In genomic region chr12:12927211-12928079, GRCh38 we compare ENCODE assay signal across 8 cellular contexts. TPM values are rescaled to one million over a fixed set of nuclear protein-coding genes. Genes with fewer than 3 reads are reported as not detected.
DNase-seq lines count a peak whose midpoint lies in the region; ATAC-seq and TF ChIP-seq lines count a peak whose summit lies in the region.

No MANE protein-coding gene starts in this region.

- H3K36me3 ChIP-seq in ES-I3 (ENCODE audit: insufficient read depth, low read length), result no peaks in the 10 kb centered on the region
- peaks cover 7% of the 10 kb centered on the region for H3K36me3 ChIP-seq in left ventricle myocardium inferior
- no peaks in the 10 kb centered on the region for H3K36me3 ChIP-seq in skeletal muscle tissue (ENCODE audit: control insufficient read depth in 3 of 3, insufficient read depth in 3 of 3, low read length in 3 of 3)

- peak overlapping the region; percentile 70 for H3K27ac ChIP-seq in left ventricle myocardium inferior (replicated peaks)
- H3K27ac ChIP-seq in skeletal muscle tissue (ENCODE audit: low read depth, low read length), result no peak overlapping the region

- in situ Hi-C loops in G401 (cut with HindIII; ENCODE audit: low sequenced_read_pairs), result no loop called here

- H3K4me3 ChIP-seq in left ventricle myocardium inferior (peak overlapping the region; percentile 68), skeletal muscle tissue (ENCODE audit: low read length in 3 of 3) (peak overlapping the region in 2 of 3 donors; percentile 30 to 47)

- H3K4me1 ChIP-seq in ES-I3 (ENCODE audit: insufficient read depth, low read length), result 0 out of 2 replicates have a peak, but pooled peaks cover 3% of the 10 kb centered on the region
- H3K4me1 ChIP-seq in left ventricle myocardium inferior, result no peaks in the 10 kb centered on the region
- H3K4me1 ChIP-seq in skeletal muscle tissue (ENCODE audit: control insufficient read depth in 3 of 3, insufficient read depth in 3 of 3, low read length in 3 of 3), result peaks cover 0 to 5% (median 0%) of the 10 kb centered on the region in 3 donors

- DNase-seq in NCI-H2227 treated with DMSO at 0.1 percent for 48 hours (lab: John Stamatoyannopoulos, UW) (peak; percentile 14), left ventricle myocardium inferior (peak; percentile 66), globus pallidus (ENCODE audit: low spot score) (no peak), G401 (ENCODE audit: low spot score) (no peak)
- DNase-seq in activated naive CD4-positive, alpha-beta T cell treated with anti-CD3 and anti-CD28 coated beads, Interleukin-2, amount 50 U/mL, for 16 hours, result peak; percentile 58

- H3K9ac ChIP-seq in ES-I3 (ENCODE audit: low read depth, low read length) (peak overlapping the region; percentile 62), skeletal muscle tissue (ENCODE audit: low read depth in 1 of 3, low read length in 3 of 3) (peak overlapping the region in 1 of 3 donors; percentile 51)

- H3K9me3 ChIP-seq in ES-I3 (ENCODE audit: control insufficient read depth, insufficient read depth, low read length) (peaks cover 4% of the 10 kb centered on the region; the same call in 1 of the 2 replicates), left ventricle myocardium inferior (replicated peaks) (peaks cover 4% of the 10 kb centered on the region), skeletal muscle tissue (ENCODE audit: control insufficient read depth in 3 of 3, low read length in 3 of 3) (peaks cover 0 to 3% (median 0%) of the 10 kb centered on the region in 3 donors)

- H3K27me3 ChIP-seq in left ventricle myocardium inferior (ENCODE audit: low read depth) (no peaks in the 10 kb centered on the region), skeletal muscle tissue (ENCODE audit: control insufficient read depth in 3 of 3, insufficient read depth in 3 of 3, low read length in 3 of 3) (peaks cover 0 to 8% (median 2%) of the 10 kb centered on the region in 3 donors)

- no peak for TF ChIP-seq CTCF in left ventricle myocardium inferior (IDR thresholded peaks at IDR 0.05; ENCODE audit: borderline replicate concordance)

- ATAC-seq in HG02852 (IDR thresholded peaks at IDR 0.05; ENCODE audit: unreplicated experiment), result no peak

- intact Hi-C loops in left ventricle myocardium inferior (cut with micrococcal nuclease), result no loop called here

RNA-seq across cellular contexts. Expression of gene GPRC5D, which starts 24.5 kb away (rescaled TPM):
- total RNA-seq in left ventricle myocardium inferior (not detected), skeletal muscle tissue (not detected)
- not detected in 2 replicates for total RNA-seq in G401 (2014; rRNA removed; shearing (Covaris generic))

RNA-seq across cellular contexts. Expression of gene GPRC5A, which starts 36.1 kb away (rescaled TPM):
- total RNA-seq in left ventricle myocardium inferior, result 0.77 TPM
- 1.0 TPM for total RNA-seq in skeletal muscle tissue
- total RNA-seq in G401 (2014; rRNA removed; shearing (Covaris generic)), result 22.8 and 23.8 TPM in 2 replicates

Comparison
In these comparisons a context has a peak if more than half of its experiments do, and no peak if none do; other contexts are left out.
1. DNase-seq: peak in NCI-H2227 treated with DMSO at 0.1 percent for 48 hours (single experiment), activated naive CD4-positive, alpha-beta T cell treated with anti-CD3 and anti-CD28 coated beads, Interleukin-2, amount 50 U/mL, for 16 hours (single experiment) and left ventricle myocardium inferior (single experiment); none in globus pallidus (single experiment) and G401 (single experiment).
2. RNA of gene GPRC5A, which starts 36.1 kb away (total RNA-seq): 22.8 to 23.8 TPM in G401; 1.0 TPM in skeletal muscle tissue (single experiment) and 0.77 TPM in left ventricle myocardium inferior (single experiment); every median in the first group is over 10 times any median in the second.